8 cellular contexts compared by ENCODE assay signal in genomic region chr1:154974808-154975408, GRCh38. TPM values are rescaled to one million over a fixed set of nuclear protein-coding genes. Genes with fewer than 3 reads are reported as not detected.
DNase-seq lines count a peak whose midpoint lies in the region; ATAC-seq, FAIRE-seq and TF ChIP-seq lines count a peak whose summit lies in the region.

No MANE protein-coding gene starts in this region.

- CTCF ChIA-PET in activated B cell treated with CpG ODN at 0.5 μM for 24 hours (lab: Charles Lee) = interaction anchor here (0.6 to 2.8 kb wide), 5 partner anchors 9 to 87 kb away, joined by 3 to 14 read pairs (median 4); partner anchors contain the start of gene PYGO2

- no peak for FAIRE-seq in kidney (lab: Jason Lieb, UNC)

- TF ChIP-seq CTCF in activated B cell treated with CpG ODN at 0.5 μM for 24 hours (IDR thresholded peaks at IDR 0.05) (no peak), kidney (IDR thresholded peaks at IDR 0.05; ENCODE audit: borderline replicate concordance, extremely low read depth, insufficient read depth) (no peak)

- H3K9me3 Mint-ChIP-seq in activated B cell treated with CpG ODN at 0.5 μM for 24 hours = no peaks in the 10 kb centered on the region

- H3K4me1 ChIP-seq in kidney (ENCODE audit: control insufficient read depth in 1 of 2, insufficient read depth in 1 of 2, low read depth in 1 of 2, low read length in 2 of 2) = peaks cover 18 to 26% of the 10 kb centered on the region in 2 donors

- H3K36me3 Mint-ChIP-seq in activated B cell treated with CpG ODN at 0.5 μM for 24 hours (ENCODE audit: low read depth) = peaks cover 25% of the 10 kb centered on the region

- ATAC-seq in GM19035 (IDR thresholded peaks at IDR 0.05; ENCODE audit: unreplicated experiment) (peak; percentile 37), HG03280 (IDR thresholded peaks at IDR 0.05; ENCODE audit: unreplicated experiment) (peak; percentile 53), activated B cell treated with CpG ODN at 0.5 μM for 24 hours (ENCODE audit: low read depth) (peak; percentile 54)

- H3K27me3 Mint-ChIP-seq in activated B cell treated with CpG ODN at 0.5 μM for 24 hours = no peaks in the 10 kb centered on the region

- peak overlapping the region; percentile 83 to 94 for H3K4me3 ChIP-seq in kidney (ENCODE audit: low read length in 2 of 2)

- H3K9me3 ChIP-seq in kidney (ENCODE audit: control insufficient read depth in 1 of 2, low read length in 2 of 2) = no peaks in the 10 kb centered on the region

- H3K27ac ChIP-seq in kidney (ENCODE audit: low read depth in 2 of 2, low read length in 2 of 2) = peak overlapping the region; percentile 96 to 98

- no peak overlapping the region for H3K4me3 Mint-ChIP-seq in activated B cell treated with CpG ODN at 0.5 μM for 24 hours

- peaks cover 31% of the 10 kb centered on the region for H3K4me1 Mint-ChIP-seq in activated B cell treated with CpG ODN at 0.5 μM for 24 hours

- H3K9ac ChIP-seq in kidney (ENCODE audit: low read length in 2 of 2) = peak overlapping the region; percentile 97 to 98

- H3K36me3 ChIP-seq in kidney (ENCODE audit: control insufficient read depth in 1 of 2, insufficient read depth in 2 of 2, low read length in 2 of 2) = no peaks in the 10 kb centered on the region

- no peak overlapping the region for H3K27ac Mint-ChIP-seq in activated B cell treated with CpG ODN at 0.5 μM for 24 hours

- POLR2A ChIA-PET in activated B cell treated with CpG ODN at 0.5 μM for 24 hours (lab: Charles Lee) = interaction anchor here (0.5 to 6.9 kb wide), 20 partner anchors 8 to 298 kb away, joined by 3 to 71 read pairs (median 7); partner anchors contain the start of genes ADAM15, CLK2, FLAD1 and PBXIP1

- intact Hi-C loops in activated B cell treated with CpG ODN at 0.5 μM for 24 hours (cut with micrococcal nuclease) (loop anchor here (1.0 to 10.0 kb wide), 9 partner anchors 8 to 417 kb away; partner anchors contain the start of genes FLAD1, KRTCAP2, PYGO2 and TRIM46), kidney (cut with DNase I) (no loop called here)

- peak; percentile 92 for DNase-seq in AG20443 (ENCODE audit: low spot score)
- DNase-seq in NCI-H226 = peak; percentile 90
- peak; percentile 90 for DNase-seq in activated B cell treated with CpG ODN at 0.5 μM for 24 hours
- peak; percentile 20 to 82 for DNase-seq in cerebellar nuclear complex (lab: John Stamatoyannopoulos, UW)
- DNase-seq in kidney = peak; percentile 99
- DNase-seq in stimulated activated CD4-positive, alpha-beta T cell treated with anti-CD3 and anti-CD28 coated beads, Interleukin-15, amount 100 ng/mL, for 24 hours = peak; percentile 96

RNA-seq across cellular contexts. Expression of gene CKS1B, which starts 0.4 kb away (rescaled TPM):
- total RNA-seq in activated B cell treated with CpG ODN at 0.5 μM for 24 hours (25.3 and 26.6 TPM in 2 replicates), kidney (23.1 TPM)
- polyA plus RNA-seq in kidney (ENCODE audit: insufficient read depth, low read depth, low replicate concordance) = 43.1 TPM

RNA-seq across cellular contexts. Expression of gene SHC1, which starts 4.4 kb away (rescaled TPM):
- 59.3 and 60.9 TPM in 2 replicates for total RNA-seq in activated B cell treated with CpG ODN at 0.5 μM for 24 hours
- total RNA-seq in kidney = 153 TPM
- polyA plus RNA-seq in kidney (ENCODE audit: insufficient read depth, low read depth, low replicate concordance) = 43.8 TPM

RNA-seq across cellular contexts. Expression of gene FLAD1, which starts 8.2 kb away (rescaled TPM):
- 64.1 and 69.0 TPM in 2 replicates for total RNA-seq in activated B cell treated with CpG ODN at 0.5 μM for 24 hours
- 34.1 TPM for total RNA-seq in kidney
- polyA plus RNA-seq in kidney (ENCODE audit: insufficient read depth, low read depth, low replicate concordance) = 37.9 TPM

RNA-seq across cellular contexts. Expression of gene PYGO2, which starts 13.3 kb away (rescaled TPM):
- total RNA-seq in activated B cell treated with CpG ODN at 0.5 μM for 24 hours (33.1 and 38.1 TPM in 2 replicates), kidney (32.8 TPM)
- 26.9 TPM for polyA plus RNA-seq in kidney (ENCODE audit: insufficient read depth, low read depth, low replicate concordance)

RNA-seq across cellular contexts. Expression of gene LENEP, which starts 18.5 kb away (rescaled TPM):
- total RNA-seq in activated B cell treated with CpG ODN at 0.5 μM for 24 hours (1.8 and 2.4 TPM in 2 replicates), kidney (not detected)
- not detected for polyA plus RNA-seq in kidney (ENCODE audit: insufficient read depth, low read depth, low replicate concordance)

Comparison
In these comparisons a context has a peak if more than half of its experiments do, and no peak if none do; other contexts are left out.
1. Peak in every context shown above with its lines: DNase-seq, ATAC-seq, H3K4me3 ChIP-seq and H3K27ac ChIP-seq.